ENCODE assay signal across 8 cellular contexts in the genomic region with DNA sequence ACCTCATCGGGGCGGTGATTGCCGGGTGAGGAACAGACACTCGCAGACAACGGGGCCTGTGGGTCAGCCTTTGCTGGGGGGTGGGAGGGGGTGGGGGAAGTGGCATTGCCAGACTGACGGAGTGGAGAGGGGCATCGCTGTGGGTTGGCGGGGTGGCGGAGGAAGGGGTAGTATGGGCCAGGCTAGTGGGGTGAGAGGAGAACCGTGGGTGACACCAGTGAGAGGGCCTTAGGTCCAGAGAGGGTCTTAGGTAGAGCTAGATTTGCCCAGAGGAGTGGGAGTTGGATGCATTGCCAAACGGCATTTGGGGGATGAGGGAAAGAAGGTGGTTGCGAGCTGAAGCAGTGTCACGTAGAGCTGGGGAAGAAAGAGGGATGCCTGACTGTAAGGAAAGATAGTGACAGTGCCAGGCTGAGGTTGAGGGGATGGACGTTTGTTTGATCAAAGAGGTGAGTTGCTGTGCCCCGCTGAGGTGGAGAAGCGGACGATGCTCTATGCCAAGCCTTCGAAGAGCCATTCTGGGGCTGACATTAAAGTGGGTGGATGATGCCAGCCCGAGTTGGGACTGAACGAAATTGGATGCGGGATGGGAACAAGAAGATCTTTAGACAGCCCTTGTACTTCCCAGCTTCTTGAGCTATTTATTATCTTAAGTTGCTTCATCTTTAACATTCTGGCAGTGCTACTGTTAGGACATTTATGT. TPM values are rescaled to one million over a fixed set of nuclear protein-coding genes. Genes with fewer than 3 reads are reported as not detected.
A peak's percentile ranks its signal among the peaks of the same experiment; 100 is the strongest.
DNase-seq lines count a peak whose midpoint lies in the region; ATAC-seq and TF ChIP-seq lines count a peak whose summit lies in the region.

No MANE protein-coding gene starts in this region.

- no peak for TF ChIP-seq POLR2A in upper lobe of left lung (IDR thresholded peaks at IDR 0.05)

- in situ Hi-C loops in astrocyte of the spinal cord (cut with HindIII; ENCODE audit: low sequenced_read_pairs), result no loop called here

- H3K36me3 ChIP-seq in cardiac muscle cell, result peaks cover 32% of the 10 kb centered on the region
- H3K36me3 ChIP-seq in lower lobe of right lung, result peaks cover 41% of the 10 kb centered on the region
- H3K36me3 ChIP-seq in upper lobe of left lung, result peaks cover under 1 to 37% (median 5%) of the 10 kb centered on the region in 4 donors

- no peak for TF ChIP-seq CTCF in cardiac muscle cell (IDR thresholded peaks at IDR 0.05; ENCODE audit: low read depth, low read length)
- TF ChIP-seq CTCF in astrocyte of the spinal cord (IDR thresholded peaks at IDR 0.05; ENCODE audit: low read depth, low read length), result no peak
- no peak for TF ChIP-seq CTCF in lower lobe of right lung (IDR thresholded peaks at IDR 0.05)
- no peak for TF ChIP-seq CTCF in upper lobe of left lung (IDR thresholded peaks at IDR 0.05)

- peaks cover 10% of the 10 kb centered on the region for H3K4me1 ChIP-seq in cardiac muscle cell (ENCODE audit: low read depth)
- H3K4me1 ChIP-seq in lower lobe of right lung, result peaks cover 34% of the 10 kb centered on the region
- peaks cover 21 to 45% (median 30%) of the 10 kb centered on the region in 4 donors for H3K4me1 ChIP-seq in upper lobe of left lung

- H3K9me3 ChIP-seq in cardiac muscle cell (ENCODE audit: low read depth) (no peaks in the 10 kb centered on the region), lower lobe of right lung (no peaks in the 10 kb centered on the region), upper lobe of left lung (no peaks in the 10 kb centered on the region)

- H3K27ac ChIP-seq in cardiac muscle cell (peak overlapping the region; percentile 98), lower lobe of right lung (peak overlapping the region; percentile 96), upper lobe of left lung (peak overlapping the region; percentile 93 to 99 (median 94))

- H3K4me3 ChIP-seq in cardiac muscle cell (peak overlapping the region; percentile 94), astrocyte of the spinal cord (ENCODE audit: low read depth, low read length) (peak overlapping the region; percentile 82), lower lobe of right lung (peak overlapping the region; percentile 90), upper lobe of left lung (peak overlapping the region; percentile 75 to 96 (median 92))

- 9 to 10% methylated on average over 21 of the region's 21 CpGs for WGBS in upper lobe of left lung, 2 donors

- no peaks in the 10 kb centered on the region for H3K27me3 ChIP-seq in cardiac muscle cell
- no peaks in the 10 kb centered on the region for H3K27me3 ChIP-seq in lower lobe of right lung (ENCODE audit: low read depth)
- no peaks in the 10 kb centered on the region for H3K27me3 ChIP-seq in upper lobe of left lung

- TF ChIP-seq EP300 in upper lobe of left lung (IDR thresholded peaks at IDR 0.05), result no peak

- no peak for ATAC-seq in lower lobe of right lung
- ATAC-seq in upper lobe of left lung (ENCODE audit: low FRiP score in 2 of 2), result no peak

- intact Hi-C loops in cardiac septum (cut with DNase I), result loop anchor here (2.0 kb wide), 1 partner anchor 212 kb away; a partner anchor contains a TSS
- intact Hi-C loops in lower lobe of right lung (cut with DNase I), result no loop called here

- no peak for DNase-seq in cardiac muscle cell (ENCODE audit: low read depth in 1 of 2, low spot score in 1 of 2)
- DNase-seq in cardiac septum (ENCODE audit: low spot score), result no peak
- no peak for DNase-seq in astrocyte of the spinal cord (ENCODE audit: low read depth, low spot score)
- no peak for DNase-seq in lower lobe of right lung
- DNase-seq in upper lobe of left lung, result no peak
- DNase-seq in SKM-1 treated with dmso at 0.1 percent for 144 hours (lab: John Stamatoyannopoulos, UW; ENCODE audit: unreplicated experiment), result no peak
- DNase-seq in glomerular visceral epithelial cell (ENCODE audit: extremely low spot score), result no peak
- DNase-seq in UCSD-AML1 (lab: John Stamatoyannopoulos, UW; ENCODE audit: unreplicated experiment), result no peak

RNA-seq across cellular contexts. Expression of a gene that starts 0.6 kb away (rescaled TPM):
- total RNA-seq in cardiac muscle cell (47.4 and 114 TPM in 2 replicates), cardiac septum (34.3 TPM), lower lobe of right lung (37.8 TPM), upper lobe of left lung (10 to 100 TPM; 10.5 to 52.7 (median 38.9) TPM)
- polyA plus RNA-seq in cardiac muscle cell, result 56.6 and 144 TPM in 2 replicates

RNA-seq across cellular contexts. Expression of a gene that starts 4.0 kb away (rescaled TPM):
- 10.9 and 13.4 TPM in 2 replicates for total RNA-seq in cardiac muscle cell
- polyA plus RNA-seq in cardiac muscle cell, result 16.4 and 22.2 TPM in 2 replicates
- 7.8 TPM for total RNA-seq in cardiac septum
- 10.3 TPM for total RNA-seq in lower lobe of right lung
- 10 to 100 TPM in 5 of 6 donors, 1 to 10 TPM in 1; 8.3 to 20.4 (median 11.0) TPM for total RNA-seq in upper lobe of left lung

RNA-seq across cellular contexts. Expression of a gene that starts 26.9 kb away (rescaled TPM):
- total RNA-seq in cardiac muscle cell (0.69 and 1.3 TPM in 2 replicates), cardiac septum (1.8 TPM), lower lobe of right lung (4.0 TPM), upper lobe of left lung (1 to 10 TPM; 2.7 to 9.4 (median 3.2) TPM)
- polyA plus RNA-seq in cardiac muscle cell, result 0.12 and 1.1 TPM in 2 replicates

RNA-seq across cellular contexts. Expression of a gene that starts 41.8 kb away (rescaled TPM):
- total RNA-seq in cardiac muscle cell (not detected in 2 replicates), cardiac septum (not detected), lower lobe of right lung (not detected), upper lobe of left lung (1 to 10 TPM in 2 of 6 donors, not detected in 4; 1.1 to 1.5 TPM)
- polyA plus RNA-seq in cardiac muscle cell, result 0.59 TPM in 1 of 2 replicates, not detected in the other
